In genomic region chr15:26634319-26634718, GRCh38 we compare ENCODE assay signal across 28 cellular contexts.
DNase-seq lines count a peak whose midpoint lies in the region; ATAC-seq and TF ChIP-seq lines count a peak whose summit lies in the region.
"Had no signal": no experiment of that assay in that cellular context is flagged by ENCODE, and none has a peak within 500 bp of the region (broad histone marks: within the 10 kb centered on the region; RNA-seq: fewer than 3 reads in every experiment).

No MANE protein-coding gene starts in this region.

- H2BK5ac ChIP-seq in neuronal stem cell (ENCODE audit: low read length), result no peak overlapping the region

- H3K4me2 ChIP-seq in neuronal stem cell (ENCODE audit: insufficient read depth, low read length, poor library complexity, severe bottlenecking), result no peak overlapping the region

- H3K27ac Mint-ChIP-seq in natural killer cell, result no peak overlapping the region
- H3K27ac Mint-ChIP-seq: activated naive CD8-positive, alpha-beta T cell treated with anti-CD3 and anti-CD28 coated beads, Interleukin-2, amount 50 U/mL, for 24 hours; B cell; CD8-positive, alpha-beta memory T cell; dendritic cell treated with granulocyte-macrophage colony-stimulating factor and Interleukin-4, amounts not matched to agents 40 ng/mL and 50 ng/mL, for 4 days; IgD-negative memory B cell; naive B cell had no signal

- H2BK15ac ChIP-seq in neuronal stem cell (ENCODE audit: low read length), result no peak overlapping the region

- no peak overlapping the region for H2BK120ac ChIP-seq in neuronal stem cell (ENCODE audit: low read depth, low read length)

- H3K4me3 Mint-ChIP-seq in natural killer cell, result no peak overlapping the region
- H3K4me3 Mint-ChIP-seq: activated naive CD8-positive, alpha-beta T cell treated with anti-CD3 and anti-CD28 coated beads, Interleukin-2, amount 50 U/mL, for 24 hours; activated T-cell treated with anti-CD3 and anti-CD28 coated beads, Interleukin-2, amount 50 U/mL, for 4 hours; B cell; CD8-positive, alpha-beta memory T cell; dendritic cell treated with granulocyte-macrophage colony-stimulating factor and Interleukin-4, amounts not matched to agents 40 ng/mL and 50 ng/mL, for 4 days; IgD-negative memory B cell; naive B cell had no signal

- peaks cover 21 to 29% of the 10 kb centered on the region in 2 donors for H3K9me3 Mint-ChIP-seq in natural killer cell

- no peak overlapping the region for H3K18ac ChIP-seq in neuronal stem cell (ENCODE audit: low read length)

- no peak for TF ChIP-seq CTCF in natural killer cell (IDR thresholded peaks at IDR 0.05)
- TF ChIP-seq CTCF in uterus (IDR thresholded peaks at IDR 0.05), result no peak

- H3K27me3 Mint-ChIP-seq in natural killer cell (ENCODE audit: low read depth in 2 of 2), result no peaks in the 10 kb centered on the region
- H3K27me3 Mint-ChIP-seq: activated naive CD8-positive, alpha-beta T cell treated with anti-CD3 and anti-CD28 coated beads, Interleukin-2, amount 50 U/mL, for 24 hours; B cell; CD8-positive, alpha-beta memory T cell; dendritic cell treated with granulocyte-macrophage colony-stimulating factor and Interleukin-4, amounts not matched to agents 40 ng/mL and 50 ng/mL, for 4 days; IgD-negative memory B cell; naive B cell had no signal

- H3K79me1 ChIP-seq in neuronal stem cell (ENCODE audit: low read depth, low read length), result no peaks in the 10 kb centered on the region

- H3K27me3 ChIP-seq in neuronal stem cell (ENCODE audit: control insufficient read depth in 3 of 3, insufficient read depth in 3 of 3, low read depth in 1 of 3, low read length in 3 of 3) (no peaks in the 10 kb centered on the region), uterus (no peaks in the 10 kb centered on the region)
- H3K27me3 ChIP-seq: stomach, tibial artery had no signal

- no peak for TF ChIP-seq POLR2A in uterus (IDR thresholded peaks at IDR 0.05)

- intact Hi-C loops in natural killer cell (cut with micrococcal nuclease), result no loop called here
- intact Hi-C loops in uterus (cut with DNase I; ENCODE audit: low total_unique reads), result no loop called here

- H3K23ac ChIP-seq in neuronal stem cell (ENCODE audit: low read depth, low read length, poor library complexity), result no peak overlapping the region

- ATAC-seq in natural killer cell (no peak), HG03135 (IDR thresholded peaks at IDR 0.05; ENCODE audit: unreplicated experiment) (no peak)
- ATAC-seq: activated naive CD8-positive, alpha-beta T cell treated with anti-CD3 and anti-CD28 coated beads, Interleukin-2, amount 50 U/mL, for 24 hours; activated T-cell treated with anti-CD3 and anti-CD28 coated beads, Interleukin-2, amount 50 U/mL, for 4 hours; left ventricle myocardium superior had no signal

- H3K4ac ChIP-seq in neuronal stem cell (ENCODE audit: low read length), result no peak overlapping the region

- no peak overlapping the region for H4K8ac ChIP-seq in neuronal stem cell (ENCODE audit: low read depth, low read length)

- H2AFZ ChIP-seq in neuronal stem cell (ENCODE audit: low read length), result no peak overlapping the region

- no peak overlapping the region for H4K91ac ChIP-seq in neuronal stem cell (ENCODE audit: low read depth, low read length, poor library complexity)

- H3K4me1 ChIP-seq in neuronal stem cell (ENCODE audit: control insufficient read depth in 2 of 2, insufficient read depth in 1 of 2, low read depth in 1 of 2, low read length in 2 of 2), result peaks cover 0 to 7% of the 10 kb centered on the region in 2 donors
- H3K4me1 ChIP-seq in uterus, result no peaks in the 10 kb centered on the region
- H3K4me1 ChIP-seq: tibial artery had no signal

- H2AK5ac ChIP-seq in neuronal stem cell (ENCODE audit: low read depth, low read length), result no peak overlapping the region

- H3K9ac ChIP-seq in neuronal stem cell (ENCODE audit: low read depth, low read length, poor library complexity), result no peak overlapping the region

- H3K4me3 ChIP-seq in neuronal stem cell (ENCODE audit: low read length in 2 of 2), result no peak overlapping the region
- no peak overlapping the region for H3K4me3 ChIP-seq in uterus
- H3K4me3 ChIP-seq: skin epidermis, stomach, tibial artery had no signal

- H3K27ac ChIP-seq in neuronal stem cell (replicated peaks; ENCODE audit: low read length) (no peak overlapping the region), uterus (no peak overlapping the region)
- H3K27ac ChIP-seq: skin epidermis, stomach, tibial artery had no signal

- DNase-seq in NCI-H82 (lab: John Stamatoyannopoulos, UW) (peak; percentile 85), NCI-H82 treated with DMSO at 0.1 percent for 48 hours (lab: John Stamatoyannopoulos, UW; ENCODE audit: unreplicated experiment) (no peak), NCI-H2227 treated with DMSO at 0.1 percent for 48 hours (lab: John Stamatoyannopoulos, UW) (peak; percentile 54), ecto neural progenitor cell (ENCODE audit: low spot score) (peak; percentile 75), neuronal stem cell (ENCODE audit: low spot score) (peak; percentile 67), natural killer cell (no peak), uterus (no peak)
- DNase-seq: activated CD4-positive, alpha-beta T cell treated with anti-CD3 and anti-CD28 coated beads for 48 hours; activated naive CD8-positive, alpha-beta T cell treated with anti-CD3 and anti-CD28 coated beads, Interleukin-2, amount 50 U/mL, for 24 hours; activated T-cell treated with anti-CD3 and anti-CD28 coated beads, Interleukin-2, amount 50 U/mL, for 4 hours; CD8-positive, alpha-beta memory T cell; central memory CD4-positive, alpha-beta T cell; DMS79 treated with DMSO at 0.1 percent for 48 hours; GF-D8; left ventricle myocardium superior; naive B cell; NCI-H1092; NCI-H774; OCI-M1; stimulated activated CD8-positive, alpha-beta memory T cell treated with anti-CD3 and anti-CD28 coated beads, Interleukin-4, amount 100 ng/mL, for 48 hours; stomach; T-helper 2 cell; tibial artery had no signal

- no peaks in the 10 kb centered on the region for H3K4me1 Mint-ChIP-seq in natural killer cell
- H3K4me1 Mint-ChIP-seq: activated naive CD8-positive, alpha-beta T cell treated with anti-CD3 and anti-CD28 coated beads, Interleukin-2, amount 50 U/mL, for 24 hours; B cell; CD8-positive, alpha-beta memory T cell; naive B cell had no signal

- H3K36me3 Mint-ChIP-seq in natural killer cell, result no peaks in the 10 kb centered on the region
- H3K36me3 Mint-ChIP-seq: CD8-positive, alpha-beta memory T cell; IgD-negative memory B cell; naive B cell had no signal

- H3K9me3 ChIP-seq in neuronal stem cell (replicated peaks in 1 of 2; ENCODE audit: control insufficient read depth in 2 of 2, insufficient read depth in 1 of 2, low read depth in 1 of 2, low read length in 2 of 2) (no peaks in the 10 kb centered on the region), uterus (no peaks in the 10 kb centered on the region)
- H3K9me3 ChIP-seq: tibial artery had no signal

- H2BK12ac ChIP-seq in neuronal stem cell (ENCODE audit: low read length), result no peak overlapping the region

- WGBS in neuronal stem cell (ENCODE audit: extremely low coverage in 2 of 2, insufficient read length in 2 of 2, insufficient replicate concordance in 1 of 2), 2 donors, result 100% methylated on average over 1 of the region's 5 CpGs; no CpG with 5 or more reads in 1 of the 2 donors

- H3K36me3 ChIP-seq in neuronal stem cell (replicated peaks in 1 of 2; ENCODE audit: control insufficient read depth in 2 of 2, insufficient read depth in 2 of 2, low read length in 2 of 2), result no peaks in the 10 kb centered on the region
- H3K36me3 ChIP-seq in uterus, result no peaks in the 10 kb centered on the region
- H3K36me3 ChIP-seq: stomach, tibial artery had no signal

- H3K14ac ChIP-seq in neuronal stem cell (ENCODE audit: low read length), result no peak overlapping the region

Comparison
In these comparisons a context has a peak if more than half of its experiments do, and no peak if none do; other contexts are left out.
1. DNase-seq: peak in NCI-H82 (single experiment), NCI-H2227 treated with DMSO at 0.1 percent for 48 hours (single experiment), ecto neural progenitor cell (single experiment) and neuronal stem cell (single experiment); none in NCI-H82 treated with DMSO at 0.1 percent for 48 hours (single experiment), natural killer cell (single experiment) and uterus (0 of 2).